26 cellular contexts compared by ENCODE assay signal in genomic region chr7:108190891-108191290, GRCh38.
"Had no signal": no experiment of that assay in that cellular context is flagged by ENCODE, and none has a peak within 500 bp of the region (broad histone marks: within the 10 kb centered on the region; RNA-seq: fewer than 3 reads in every experiment).

No MANE protein-coding gene starts in this region.

- H3K4me3 Mint-ChIP-seq: activated T-helper 1 cell treated with anti-CD3 and anti-CD28 coated beads, Interleukin-12 subunit alpha, Interleukin-12 subunit beta, Interleukin-2, Interleukin-4 antibody, amounts not matched to agents 30 ng/mL and 10 ng/mL and 1 ng/mL, durations not matched to agents 14 hours and 24 hours and 36 hours; nephron; stimulated activated naive CD8-positive, alpha-beta T cell treated with anti-CD3 and anti-CD28 coated beads, Interleukin-15, Interleukin-2, amounts not matched to agents 100 ng/mL and 50 ng/mL, for 24 hours; T-cell; T-helper 2 cell treated with Interferon-gamma antibody and Interleukin-4, amounts not matched to agents 5 μg/mL and 100 μg/mL, for 36 hours had no signal

- H3K27ac Mint-ChIP-seq: activated naive CD4-positive, alpha-beta T cell treated with anti-CD3 and anti-CD28 coated beads, Interleukin-2, amount 50 U/mL, for 72 hours; activated T-helper 1 cell treated with anti-CD3 and anti-CD28 coated beads, Interleukin-12 subunit alpha, Interleukin-12 subunit beta, Interleukin-2, Interleukin-4 antibody, amounts not matched to agents 30 ng/mL and 10 ng/mL and 1 ng/mL, durations not matched to agents 14 hours and 24 hours and 36 hours; nephron; stimulated activated naive CD8-positive, alpha-beta T cell treated with anti-CD3 and anti-CD28 coated beads, Interleukin-15, Interleukin-2, amounts not matched to agents 100 ng/mL and 50 ng/mL, for 24 hours; T-cell; T-helper 2 cell treated with Interferon-gamma antibody and Interleukin-4, amounts not matched to agents 5 μg/mL and 100 μg/mL, for 36 hours had no signal

- H3K27ac ChIP-seq: adrenal gland, ascending aorta, brain microvascular endothelial cell, heart left ventricle, neutrophil, pancreas, psoas muscle, right atrium auricular region, thyroid gland, upper lobe of right lung had no signal

- H3K27me3 Mint-ChIP-seq: stimulated activated naive CD8-positive, alpha-beta T cell treated with anti-CD3 and anti-CD28 coated beads, Interleukin-15, Interleukin-2, amounts not matched to agents 100 ng/mL and 50 ng/mL, for 24 hours had no signal

- ATAC-seq: activated naive CD4-positive, alpha-beta T cell treated with anti-CD3 and anti-CD28 coated beads, Interleukin-2, amount 50 U/mL, for 72 hours; heart left ventricle; left colon; pancreas; psoas muscle; T-cell; upper lobe of right lung had no signal

- H3K36me3 ChIP-seq: adrenal gland, ascending aorta, brain microvascular endothelial cell, heart left ventricle, neutrophil, pancreas, right atrium auricular region, thyroid gland, upper lobe of right lung had no signal

- H3K4me1 Mint-ChIP-seq: nephron had no signal

- H3K27me3 ChIP-seq: adrenal gland, ascending aorta, brain microvascular endothelial cell, neutrophil, pancreas, right atrium auricular region, thyroid gland, upper lobe of right lung had no signal

- H3K4me1 ChIP-seq: ascending aorta, heart left ventricle, pancreas, psoas muscle, right atrium auricular region, thyroid gland, upper lobe of right lung had no signal

- H3K4me3 ChIP-seq: adrenal gland, ascending aorta, heart left ventricle, pancreas, psoas muscle, right atrium auricular region, thyroid gland, upper lobe of right lung had no signal

- DNase-seq: activated CD4-positive, alpha-beta T cell treated with anti-CD3 and anti-CD28 coated beads, Interleukin-2, amount 50 U/mL, for 48 hours; activated gamma-delta T cell treated with Interleukin-2 at 50 U/mL for 16 hours; adrenal gland; brain microvascular endothelial cell; central memory CD4-positive, alpha-beta T cell; dermis blood vessel endothelial cell; effector CD8-positive, alpha-beta T cell; heart left ventricle; islet precursor cell; left colon; mesenchymal stem cell; pancreas; psoas muscle; stimulated activated CD4-positive, alpha-beta T cell treated with anti-CD3 and anti-CD28 coated beads, Interleukin-12 subunit alpha, Interleukin-12 subunit beta, amount 100 ng/mL, for 4 hours; substantia nigra; T-cell; thyroid gland; upper lobe of right lung had no signal

- H3K9me3 ChIP-seq: adrenal gland, ascending aorta, heart left ventricle, neutrophil, pancreas, psoas muscle, right atrium auricular region, thyroid gland, upper lobe of right lung had no signal

- H3K36me3 Mint-ChIP-seq: T-cell had no signal

- H3K9me3 Mint-ChIP-seq: T-helper 2 cell treated with Interferon-gamma antibody and Interleukin-4, amounts not matched to agents 5 μg/mL and 100 μg/mL, for 36 hours had no signal
